In genomic region chr6:39266782-39267355, GRCh38 we compare ENCODE assay signal across 23 cellular contexts. TPM values are rescaled to one million over a fixed set of nuclear protein-coding genes. Genes with fewer than 3 reads are reported as not detected.
"Had no signal": no experiment of that assay in that cellular context is flagged by ENCODE, and none has a peak within 500 bp of the region (broad histone marks: within the 10 kb centered on the region; RNA-seq: fewer than 3 reads in every experiment).

No MANE protein-coding gene starts in this region.

- DNase-seq: activated CD4-positive, CD25-positive, alpha-beta regulatory T cell; activated naive CD4-positive, alpha-beta T cell treated with anti-CD3 and anti-CD28 coated beads, Interleukin-2, amount 10 ng/mL, durations not matched to agents 7 days and 5 days; activated T-cell treated with anti-CD3 and anti-CD28 coated beads, Interleukin-2, amount 50 U/mL, for 1 hour; adrenal gland; cortex of kidney; erythroblast; foreskin melanocyte; glutamatergic neuron; hippocampal formation; midbrain; naive B cell; stimulated activated CD4-positive, alpha-beta T cell treated with anti-CD3 and anti-CD28 coated beads, Interleukin-12 subunit alpha, Interleukin-12 subunit beta, amount 100 ng/mL, for 4 hours; stomach; testis had no signal

- H3K9me3 Mint-ChIP-seq: activated naive CD4-positive, alpha-beta T cell treated with anti-CD3 and anti-CD28 coated beads, Interleukin-2, amount 10 ng/mL, durations not matched to agents 7 days and 5 days; naive B cell; neural crest cell had no signal

- H3K36me3 Mint-ChIP-seq: activated naive CD4-positive, alpha-beta T cell treated with anti-CD3 and anti-CD28 coated beads, Interleukin-2, amount 10 ng/mL, durations not matched to agents 7 days and 5 days had no signal

- H3K9me3 ChIP-seq: adrenal gland, breast epithelium, prostate gland, right atrium auricular region, stomach, testis had no signal

- H3K4me1 ChIP-seq: adrenal gland, breast epithelium, right atrium auricular region, testis had no signal

- H3K36me3 ChIP-seq: adrenal gland, breast epithelium, prostate gland, right atrium auricular region, stomach had no signal

- H3K27ac ChIP-seq: adrenal gland, breast epithelium, prostate gland, right atrium auricular region, stomach, testis had no signal

- H3K4me3 Mint-ChIP-seq: activated naive CD4-positive, alpha-beta T cell treated with anti-CD3 and anti-CD28 coated beads, Interleukin-2, amount 10 ng/mL, durations not matched to agents 7 days and 5 days; naive B cell; neural crest cell had no signal

- H3K27me3 ChIP-seq: breast epithelium, right atrium auricular region, testis had no signal

- H3K27ac Mint-ChIP-seq: activated naive CD4-positive, alpha-beta T cell treated with anti-CD3 and anti-CD28 coated beads, Interleukin-2, amount 10 ng/mL, durations not matched to agents 7 days and 5 days had no signal

- H3K4me3 ChIP-seq: adrenal gland, breast epithelium, prostate gland, right atrium auricular region, stomach, testis had no signal

- H3K4me1 Mint-ChIP-seq: activated naive CD4-positive, alpha-beta T cell treated with anti-CD3 and anti-CD28 coated beads, Interleukin-2, amount 10 ng/mL, durations not matched to agents 7 days and 5 days; naive B cell; neural crest cell had no signal

RNA-seq across cellular contexts. Expression of gene KCNK5, which starts 37.6 kb away (rescaled TPM):
- total RNA-seq: osteocyte had no signal

RNA-seq across cellular contexts. Expression of gene KCNK17, which starts 47.4 kb away (rescaled TPM):
- total RNA-seq: astrocyte, lung microvascular endothelial cell, osteocyte had no signal

RNA-seq across cellular contexts. Expression of gene KCNK16, which starts 55.6 kb away (rescaled TPM):
- total RNA-seq: adrenal gland, astrocyte, breast epithelium, left lobe of liver, lung microvascular endothelial cell, neural crest cell, osteocyte, prostate gland, right atrium auricular region, testis, urinary bladder had no signal
